1 cellular context compared by ENCODE assay signal in the genomic region with DNA sequence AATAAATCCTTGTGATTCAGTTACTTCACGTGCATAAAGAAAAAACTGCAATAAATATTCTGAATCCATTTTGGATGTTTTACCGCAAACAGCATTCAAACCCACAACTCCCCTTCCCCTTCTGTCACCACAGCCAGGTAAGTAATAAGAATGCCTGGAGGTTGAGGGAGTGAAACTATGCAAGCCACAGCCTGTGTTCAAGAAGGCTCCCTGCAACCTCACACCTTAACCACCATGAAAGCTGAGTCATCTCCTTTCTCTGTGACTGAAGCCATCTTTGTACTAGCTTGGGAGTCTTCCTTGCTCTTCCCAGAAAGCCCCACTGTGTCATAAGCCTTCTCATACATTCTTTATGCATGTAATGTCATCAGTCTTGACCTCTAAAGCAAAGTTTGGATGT.
TF ChIP-seq lines count a peak whose summit lies in the region.

No MANE protein-coding gene starts in this region.

TF ChIP-seq in WTC11, 78 proteins besides CTCF, POLR2A, EP300 and RAD21 (continued from another document):
- TF ChIP-seq AFF4 (CRISPR knock-in tag; IDR thresholded peaks at IDR 0.05; ENCODE audit: borderline replicate concordance) (no peak), NFATC4 (CRISPR knock-in tag; IDR thresholded peaks at IDR 0.05) (no peak), NFE2L1 (CRISPR knock-in tag; IDR thresholded peaks at IDR 0.05) (no peak), CREM (CRISPR knock-in tag; IDR thresholded peaks at IDR 0.05) (no peak), ZNF396 (CRISPR knock-in tag; IDR thresholded peaks at IDR 0.05; ENCODE audit: borderline replicate concordance) (no peak), ZNF263 (CRISPR knock-in tag; IDR thresholded peaks at IDR 0.05; ENCODE audit: low read depth) (no peak), ESRRA (CRISPR knock-in tag; IDR thresholded peaks at IDR 0.05; ENCODE audit: borderline replicate concordance) (no peak)
